In genomic region chr22:25966448-25966913, GRCh38 we compare ENCODE assay signal across 17 cellular contexts.
DNase-seq lines count a peak whose midpoint lies in the region; ATAC-seq, FAIRE-seq and TF ChIP-seq lines count a peak whose summit lies in the region.
"Had no signal": no experiment of that assay in that cellular context is flagged by ENCODE, and none has a peak within 500 bp of the region (broad histone marks: within the 10 kb centered on the region; RNA-seq: fewer than 3 reads in every experiment).

No MANE protein-coding gene starts in this region.

- TF ChIP-seq RAD21 in neural cell (conservative IDR thresholded peaks at IDR 0.05), result no peak

- peaks cover 17% of the 10 kb centered on the region; the same call in 1 of the 2 replicates for H3K4me1 ChIP-seq in HEK293 (ENCODE audit: control insufficient read depth, insufficient read depth, low read length)
- H3K4me1 ChIP-seq: body of pancreas, lower lobe of right lung, vagina had no signal

- DNase-seq in activated CD8-positive, alpha-beta T cell treated with anti-CD3 and anti-CD28 coated beads, Interleukin-2, amount 10 ng/mL, durations not matched to agents 7 days and 5 days, result peak; percentile 28
- DNase-seq in activated CD8-positive, alpha-beta T cell treated with anti-CD3 and anti-CD28 coated beads for 36 hours, result no peak
- no peak for DNase-seq in SK-N-MC (ENCODE audit: low read depth, low spot score)
- DNase-seq in brain microvascular endothelial cell, result no peak
- no peak for DNase-seq in NK-92 treated with Interleukin-12 subunit alpha and Interleukin-12 subunit beta, amount 100 ng/mL, for 24 hours (lab: John Stamatoyannopoulos, UW)
- DNase-seq in frontal cortex (ENCODE audit: low spot score in 2 of 2), result no peak
- DNase-seq: activated CD4-positive, alpha-beta T cell treated with anti-CD3 and anti-CD28 coated beads, Interleukin-2, amount 50 U/mL, for 48 hours; body of pancreas; lower lobe of right lung; OCI-M1; SJCRH30 had no signal

- H3K4me3 ChIP-seq in HEK293 (ENCODE audit: low read depth, low read length), result no peak overlapping the region
- H3K4me3 ChIP-seq in SK-N-MC, result peak overlapping the region; percentile 43
- H3K4me3 ChIP-seq in neural cell (ENCODE audit: low read length), result peak overlapping the region; percentile 4
- H3K4me3 ChIP-seq in brain microvascular endothelial cell (ENCODE audit: low read depth, low read length), result no peak overlapping the region
- H3K4me3 ChIP-seq: body of pancreas, lower lobe of right lung, SJCRH30, vagina had no signal

- TF ChIP-seq EP300 in neural cell (conservative IDR thresholded peaks at IDR 0.05; ENCODE audit: poor library complexity, severe bottlenecking), result no peak

- H3K4me2 ChIP-seq in neural cell (ENCODE audit: low read length), result no peak overlapping the region

- no peak overlapping the region for H2AFZ ChIP-seq in neural cell (ENCODE audit: low read depth, low read length)

- H3K36me3 ChIP-seq in HEK293 (ENCODE audit: control insufficient read depth in 2 of 2, insufficient read depth in 1 of 2, low read length in 2 of 2), result no peaks in the 10 kb centered on the region
- no peaks in the 10 kb centered on the region for H3K36me3 ChIP-seq in SK-N-MC (ENCODE audit: insufficient read depth, low read length)
- H3K36me3 ChIP-seq in neural cell (ENCODE audit: insufficient read depth, low read length), result no peaks in the 10 kb centered on the region
- H3K36me3 ChIP-seq in brain microvascular endothelial cell (replicated peaks), result no peaks in the 10 kb centered on the region
- H3K36me3 ChIP-seq: lower lobe of right lung, vagina had no signal

- POLR2A ChIA-PET in activated CD8-positive, alpha-beta T cell treated with anti-CD3 and anti-CD28 coated beads, Interleukin-2, amount 10 ng/mL, durations not matched to agents 7 days and 5 days (lab: Charles Lee), result no interaction called here
- POLR2A ChIA-PET in activated CD8-positive, alpha-beta T cell treated with anti-CD3 and anti-CD28 coated beads for 36 hours (lab: Charles Lee), result no interaction called here
- POLR2A ChIA-PET in HEK293 (lab: Yijun Ruan, JAX), result no interaction called here

- H3K27ac ChIP-seq in HEK293 (ENCODE audit: extremely low read depth, low read depth, low read length), result peak overlapping the region; percentile 13; the same call in 1 of the 2 replicates
- no peak overlapping the region for H3K27ac ChIP-seq in SK-N-MC
- H3K27ac ChIP-seq in neural cell (ENCODE audit: low read length), result no peak overlapping the region
- H3K27ac ChIP-seq in brain microvascular endothelial cell, result no peak overlapping the region
- H3K27ac ChIP-seq: body of pancreas, lower lobe of right lung, SJCRH30, vagina had no signal

- FAIRE-seq in frontal cortex (lab: Jason Lieb, UNC), result no peak
- FAIRE-seq: H1 had no signal

- peaks cover 23% of the 10 kb centered on the region for H3K4me1 Mint-ChIP-seq in activated CD8-positive, alpha-beta T cell treated with anti-CD3 and anti-CD28 coated beads, Interleukin-2, amount 10 ng/mL, durations not matched to agents 7 days and 5 days (ENCODE audit: low read depth)
- H3K4me1 Mint-ChIP-seq in activated CD8-positive, alpha-beta T cell treated with anti-CD3 and anti-CD28 coated beads for 36 hours (ENCODE audit: low read depth), result peaks cover 11% of the 10 kb centered on the region

- no peaks in the 10 kb centered on the region for H3K79me2 ChIP-seq in neural cell (replicated peaks; ENCODE audit: insufficient read depth, low read length)

- no peak overlapping the region for H3K4me3 Mint-ChIP-seq in activated CD8-positive, alpha-beta T cell treated with anti-CD3 and anti-CD28 coated beads, Interleukin-2, amount 10 ng/mL, durations not matched to agents 7 days and 5 days
- no peak overlapping the region for H3K4me3 Mint-ChIP-seq in activated CD8-positive, alpha-beta T cell treated with anti-CD3 and anti-CD28 coated beads for 36 hours
- H3K4me3 Mint-ChIP-seq: dendritic cell treated with granulocyte-macrophage colony-stimulating factor and Interleukin-4, amounts not matched to agents 40 ng/mL and 50 ng/mL, for 4 days; natural killer cell treated with Interleukin-12 subunit alpha and Interleukin-12 subunit beta and Interleukin-15 and Interleukin-18, amount 100 ng/mL, for 72 hours had no signal

- H3K9ac ChIP-seq in SK-N-MC (ENCODE audit: insufficient read length) (no peak overlapping the region), neural cell (ENCODE audit: low read length) (no peak overlapping the region)

- H3K27ac Mint-ChIP-seq in activated CD8-positive, alpha-beta T cell treated with anti-CD3 and anti-CD28 coated beads, Interleukin-2, amount 10 ng/mL, durations not matched to agents 7 days and 5 days, result peak overlapping the region; percentile 65
- H3K27ac Mint-ChIP-seq in activated CD8-positive, alpha-beta T cell treated with anti-CD3 and anti-CD28 coated beads for 36 hours, result no peak overlapping the region
- H3K27ac Mint-ChIP-seq: dendritic cell treated with granulocyte-macrophage colony-stimulating factor and Interleukin-4, amounts not matched to agents 40 ng/mL and 50 ng/mL, for 4 days; natural killer cell treated with Interleukin-12 subunit alpha and Interleukin-12 subunit beta and Interleukin-15 and Interleukin-18, amount 100 ng/mL, for 72 hours had no signal

- intact Hi-C loops in activated CD8-positive, alpha-beta T cell treated with anti-CD3 and anti-CD28 coated beads for 36 hours (cut with micrococcal nuclease), result no loop called here

- no peak for TF ChIP-seq CTCF in activated CD8-positive, alpha-beta T cell treated with anti-CD3 and anti-CD28 coated beads for 36 hours (IDR thresholded peaks at IDR 0.05)
- TF ChIP-seq CTCF in HEK293 (tag by site-specific recombination; IDR thresholded peaks at IDR 0.05) (no peak), neural cell (IDR thresholded peaks at IDR 0.05; ENCODE audit: poor library complexity, severe bottlenecking) (no peak), brain microvascular endothelial cell (IDR thresholded peaks at IDR 0.05; ENCODE audit: low read depth, low read length, missing control alignments) (no peak)

- H3K9me3 ChIP-seq in HEK293 (ENCODE audit: control insufficient read depth, insufficient read depth, low read depth, low read length) (no peaks in the 10 kb centered on the region), SK-N-MC (ENCODE audit: low read depth, low read length) (no peaks in the 10 kb centered on the region), neural cell (ENCODE audit: low read length) (peaks cover 3% of the 10 kb centered on the region)
- H3K9me3 ChIP-seq: body of pancreas, lower lobe of right lung, SJCRH30, vagina had no signal

- no peaks in the 10 kb centered on the region for H3K27me3 ChIP-seq in neural cell (ENCODE audit: insufficient read depth, low read depth, low read length)
- no peaks in the 10 kb centered on the region for H3K27me3 ChIP-seq in brain microvascular endothelial cell (replicated peaks)
- H3K27me3 ChIP-seq: body of pancreas, SJCRH30, vagina had no signal

- CTCF ChIA-PET in activated CD8-positive, alpha-beta T cell treated with anti-CD3 and anti-CD28 coated beads, Interleukin-2, amount 10 ng/mL, durations not matched to agents 7 days and 5 days (lab: Charles Lee), result no interaction called here
- CTCF ChIA-PET in activated CD8-positive, alpha-beta T cell treated with anti-CD3 and anti-CD28 coated beads for 36 hours (lab: Charles Lee), result no interaction called here
- CTCF ChIA-PET in HEK293 (lab: Yijun Ruan, JAX), result interaction anchor here (0.6 kb wide), 1 partner anchor 91 kb away, joined by 3 read pairs; no protein-coding TSS in a partner anchor

- no peaks in the 10 kb centered on the region for H4K20me1 ChIP-seq in neural cell (ENCODE audit: insufficient read depth)

- H3F3A ChIP-seq in neural cell (ENCODE audit: insufficient read depth, low read length, poor library complexity, severe bottlenecking), result peaks cover 5% of the 10 kb centered on the region

- ATAC-seq in activated CD8-positive, alpha-beta T cell treated with anti-CD3 and anti-CD28 coated beads, Interleukin-2, amount 10 ng/mL, durations not matched to agents 7 days and 5 days, result no peak
- ATAC-seq in activated CD8-positive, alpha-beta T cell treated with anti-CD3 and anti-CD28 coated beads for 36 hours, result no peak
- ATAC-seq: body of pancreas; lower lobe of right lung; natural killer cell treated with Interleukin-12 subunit alpha and Interleukin-12 subunit beta and Interleukin-15 and Interleukin-18, amount 100 ng/mL, for 72 hours had no signal

- H3K27me3 Mint-ChIP-seq in activated CD8-positive, alpha-beta T cell treated with anti-CD3 and anti-CD28 coated beads, Interleukin-2, amount 10 ng/mL, durations not matched to agents 7 days and 5 days (ENCODE audit: low read depth), result peaks cover 3% of the 10 kb centered on the region
- peaks cover 3% of the 10 kb centered on the region for H3K27me3 Mint-ChIP-seq in activated CD8-positive, alpha-beta T cell treated with anti-CD3 and anti-CD28 coated beads for 36 hours

- no peaks in the 10 kb centered on the region for H3K9me2 ChIP-seq in neural cell (ENCODE audit: insufficient read depth, low read length)

- in situ Hi-C loops in brain microvascular endothelial cell (cut with HindIII; ENCODE audit: low pct_ligation_motif_present, low sequenced_read_pairs), result no loop called here

- H3K9me3 Mint-ChIP-seq in activated CD8-positive, alpha-beta T cell treated with anti-CD3 and anti-CD28 coated beads, Interleukin-2, amount 10 ng/mL, durations not matched to agents 7 days and 5 days (ENCODE audit: insufficient read depth), result no peaks in the 10 kb centered on the region
- peaks cover 3% of the 10 kb centered on the region for H3K9me3 Mint-ChIP-seq in activated CD8-positive, alpha-beta T cell treated with anti-CD3 and anti-CD28 coated beads for 36 hours
- H3K9me3 Mint-ChIP-seq: natural killer cell treated with Interleukin-12 subunit alpha and Interleukin-12 subunit beta and Interleukin-15 and Interleukin-18, amount 100 ng/mL, for 72 hours had no signal

- no peaks in the 10 kb centered on the region for H3K36me3 Mint-ChIP-seq in activated CD8-positive, alpha-beta T cell treated with anti-CD3 and anti-CD28 coated beads, Interleukin-2, amount 10 ng/mL, durations not matched to agents 7 days and 5 days (ENCODE audit: low read depth)
- H3K36me3 Mint-ChIP-seq in activated CD8-positive, alpha-beta T cell treated with anti-CD3 and anti-CD28 coated beads for 36 hours (ENCODE audit: low read depth), result no peaks in the 10 kb centered on the region
- H3K36me3 Mint-ChIP-seq: natural killer cell treated with Interleukin-12 subunit alpha and Interleukin-12 subunit beta and Interleukin-15 and Interleukin-18, amount 100 ng/mL, for 72 hours had no signal

TF ChIP-seq in HEK293, 187 proteins besides CTCF, POLR2A, EP300 and RAD21 (continues in another document):
- peak; percentile 57 for TF ChIP-seq ZXDB (tag by site-specific recombination; IDR thresholded peaks at IDR 0.05)

TF ChIP-seq in neural cell, 6 proteins besides CTCF, POLR2A, EP300 and RAD21 (continues in another document):
- TF ChIP-seq POLR2AphosphoS5 (IDR thresholded peaks at IDR 0.05) (peak; percentile 52), SMC3 (conservative IDR thresholded peaks at IDR 0.05; ENCODE audit: poor library complexity) (no peak)

Comparison
In these comparisons a context has a peak if more than half of its experiments do, and no peak if none do; other contexts are left out.
1. H3K4me3 ChIP-seq: peak in SK-N-MC (single experiment) and neural cell (single experiment); none in HEK293 (single experiment) and brain microvascular endothelial cell (single experiment).